Comparison of ENCODE assay signal across 1 cellular context in genomic region chr2:25077792-25078170, GRCh38.
TF ChIP-seq lines count a peak whose summit lies in the region.

No MANE protein-coding gene starts in this region.

TF ChIP-seq in K562, 482 proteins besides CTCF, POLR2A, EP300 and RAD21:
- TF ChIP-seq ZFP36 (IDR thresholded peaks at IDR 0.05; ENCODE audit: low read depth, low read length, partially characterized antibody) (peak; percentile 87), ZNF780A (CRISPR knock-in tag; IDR thresholded peaks at IDR 0.05) (no peak)
TF ChIP-seq in K562: peak in this region for 1.
